ENCODE assay signal across 7 cellular contexts in the genomic region with DNA sequence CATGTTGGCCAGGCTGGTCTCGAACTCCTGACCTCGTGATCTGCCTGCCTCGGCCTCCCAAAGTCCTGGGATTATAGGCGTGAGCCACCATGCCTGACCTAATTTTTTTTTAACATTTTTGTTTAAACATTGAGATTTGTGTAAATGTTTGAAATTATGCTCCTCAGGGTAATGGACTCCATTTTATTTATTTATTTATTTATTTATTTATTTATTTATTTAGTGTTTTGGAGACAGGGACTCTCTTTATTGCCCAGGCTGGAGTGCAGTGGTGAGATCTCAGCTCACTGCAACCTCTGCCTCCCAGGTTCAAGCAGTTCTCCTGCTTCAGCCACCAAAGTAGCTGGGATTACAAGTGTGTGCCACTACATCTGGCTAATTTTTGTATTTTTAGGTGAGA. TPM values are rescaled to one million over a fixed set of nuclear protein-coding genes. Genes with fewer than 3 reads are reported as not detected.
"Had no signal": no experiment of that assay in that cellular context is flagged by ENCODE, and none has a peak within 500 bp of the region (broad histone marks: within the 10 kb centered on the region; RNA-seq: fewer than 3 reads in every experiment).

No MANE protein-coding gene starts in this region.

RNA-seq across cellular contexts. Expression of a gene that starts 13.8 kb away (rescaled TPM):
- polyA plus RNA-seq: hepatocyte; immature natural killer cell; keratinocyte; liver; lung; mammary epithelial cell; naive thymus-derived CD4-positive, alpha-beta T cell had no signal
